ENCODE assay signal across 8 cellular contexts in genomic region chr3:172711457-172711800, GRCh38. TPM values are rescaled to one million over a fixed set of nuclear protein-coding genes. Genes with fewer than 3 reads are reported as not detected.
DNase-seq lines count a peak whose midpoint lies in the region; ATAC-seq and TF ChIP-seq lines count a peak whose summit lies in the region.

No MANE protein-coding gene starts in this region.

- peak overlapping the region; percentile 73 for H3K27ac Mint-ChIP-seq in activated CD8-positive, alpha-beta T cell treated with anti-CD3 and anti-CD28 coated beads for 36 hours

- DNase-seq in HPDE6-E6E7 (ENCODE audit: extremely low spot score) (peak; percentile 47), hepatocyte (ENCODE audit: low spot score) (peak; percentile 53), stomach (no peak), mesenteric fat pad (ENCODE audit: low spot score) (no peak)
- no peak for DNase-seq in activated CD8-positive, alpha-beta T cell treated with anti-CD3 and anti-CD28 coated beads for 36 hours

- H3K36me3 Mint-ChIP-seq in activated CD8-positive, alpha-beta T cell treated with anti-CD3 and anti-CD28 coated beads for 36 hours (ENCODE audit: low read depth), result no peaks in the 10 kb centered on the region

- peak overlapping the region; percentile 89 for H3K4me3 Mint-ChIP-seq in activated CD8-positive, alpha-beta T cell treated with anti-CD3 and anti-CD28 coated beads for 36 hours

- no peaks in the 10 kb centered on the region for H3K9me3 Mint-ChIP-seq in activated CD8-positive, alpha-beta T cell treated with anti-CD3 and anti-CD28 coated beads for 36 hours

- H3K27ac ChIP-seq in hepatocyte (peak overlapping the region; percentile 88), stomach (peak overlapping the region; percentile 67 to 96 (median 93))

- no peaks in the 10 kb centered on the region for H3K4me1 ChIP-seq in hepatocyte (ENCODE audit: insufficient read depth)
- H3K4me1 ChIP-seq in stomach, result peaks cover 14 to 47% (median 28%) of the 10 kb centered on the region in 4 donors

- H2AFZ ChIP-seq in hepatocyte, result peak overlapping the region; percentile 51

- H3K36me3 ChIP-seq in hepatocyte (replicated peaks; ENCODE audit: insufficient read depth, low read depth) (no peaks in the 10 kb centered on the region), stomach (no peaks in the 10 kb centered on the region)

- H3K4me2 ChIP-seq in hepatocyte, result peak overlapping the region; percentile 89

- TF ChIP-seq POLR2A in stomach (IDR thresholded peaks at IDR 0.05), result no peak

- CTCF ChIA-PET in activated CD8-positive, alpha-beta T cell treated with anti-CD3 and anti-CD28 coated beads for 36 hours (lab: Charles Lee), result interaction anchor here (0.6 to 3.0 kb wide), 14 partner anchors 10 to 66 kb away, joined by 3 to 21 read pairs (median 3); partner anchors contain the start of gene ECT2

- H3K27me3 ChIP-seq in hepatocyte, result no peaks in the 10 kb centered on the region
- H3K27me3 ChIP-seq in stomach, result no peaks in the 10 kb centered on the region

- no peak for TF ChIP-seq CTCF in activated CD8-positive, alpha-beta T cell treated with anti-CD3 and anti-CD28 coated beads for 36 hours (IDR thresholded peaks at IDR 0.05)
- TF ChIP-seq CTCF in hepatocyte (IDR thresholded peaks at IDR 0.05; ENCODE audit: poor library complexity) (no peak), stomach (IDR thresholded peaks at IDR 0.05) (no peak)

- H3K27me3 Mint-ChIP-seq in activated CD8-positive, alpha-beta T cell treated with anti-CD3 and anti-CD28 coated beads for 36 hours, result no peaks in the 10 kb centered on the region

- POLR2A ChIA-PET in activated CD8-positive, alpha-beta T cell treated with anti-CD3 and anti-CD28 coated beads for 36 hours (lab: Charles Lee), result interaction anchor here (1.9 kb wide), 1 partner anchor 19 kb away, joined by 6 read pairs; no protein-coding TSS in a partner anchor

- no peaks in the 10 kb centered on the region for H4K20me1 ChIP-seq in hepatocyte (ENCODE audit: insufficient read depth, poor library complexity, severe bottlenecking)

- H3K4me1 Mint-ChIP-seq in activated CD8-positive, alpha-beta T cell treated with anti-CD3 and anti-CD28 coated beads for 36 hours (ENCODE audit: low read depth), result peaks cover 19% of the 10 kb centered on the region

- H3K4me3 ChIP-seq in hepatocyte (peak overlapping the region; percentile 9), stomach (peak overlapping the region; percentile 69 to 81 (median 78))

- peaks cover 10% of the 10 kb centered on the region for H3K79me2 ChIP-seq in hepatocyte

- 45% methylated on average over 2 of the region's 2 CpGs for WGBS in hepatocyte (ENCODE audit: low lambda C conversion rate, missing lambda C conversion rate)
- 10 to 24% (median 18%) methylated on average over 2 of the region's 2 CpGs for WGBS in stomach, 5 donors

- no peak for TF ChIP-seq EP300 in stomach (IDR thresholded peaks at IDR 0.05)

- H3K9me2 ChIP-seq in hepatocyte (replicated peaks; ENCODE audit: insufficient read depth), result no peaks in the 10 kb centered on the region

- no peaks in the 10 kb centered on the region for H3K9me3 ChIP-seq in hepatocyte (ENCODE audit: low read depth)
- H3K9me3 ChIP-seq in stomach, result no peaks in the 10 kb centered on the region

- ATAC-seq in GM18517 (IDR thresholded peaks at IDR 0.05; ENCODE audit: unreplicated experiment), result peak; percentile 28
- no peak for ATAC-seq in activated CD8-positive, alpha-beta T cell treated with anti-CD3 and anti-CD28 coated beads for 36 hours
- no peak for ATAC-seq in HG03045 (IDR thresholded peaks at IDR 0.05; ENCODE audit: unreplicated experiment)
- no peak for ATAC-seq in HG03039 (IDR thresholded peaks at IDR 0.05; ENCODE audit: unreplicated experiment)

- intact Hi-C loops in activated CD8-positive, alpha-beta T cell treated with anti-CD3 and anti-CD28 coated beads for 36 hours (cut with micrococcal nuclease), result no loop called here
- intact Hi-C loops in stomach (cut with DNase I; ENCODE audit: low total_unique reads), result no loop called here

RNA-seq across cellular contexts. Expression of gene NCEH1, which starts 0.6 kb away (rescaled TPM):
- 1 to 10 TPM; 2.8 to 3.4 TPM for total RNA-seq in activated CD8-positive, alpha-beta T cell treated with anti-CD3 and anti-CD28 coated beads for 36 hours
- total RNA-seq in hepatocyte, result 10.4 and 10.5 TPM in 2 replicates
- polyA plus RNA-seq in hepatocyte, result 3.3 and 4.7 TPM in 2 replicates
- 10 to 100 TPM in 2 of 5 donors, 1 to 10 TPM in 3; 1.2 to 19.9 (median 8.0) TPM for total RNA-seq in stomach
- 1 to 10 TPM; 1.8 to 7.0 (median 3.4) TPM for polyA plus RNA-seq in stomach
- total RNA-seq in mesenteric fat pad, result 17.8 TPM

RNA-seq across cellular contexts. Expression of gene ECT2, which starts 39.1 kb away (rescaled TPM):
- total RNA-seq in activated CD8-positive, alpha-beta T cell treated with anti-CD3 and anti-CD28 coated beads for 36 hours, result 10 to 100 TPM; 27.1 to 29.8 TPM
- total RNA-seq in hepatocyte (11.2 and 16.7 TPM in 2 replicates), stomach (10 to 100 TPM in 3 of 5 donors, 1 to 10 TPM in 2; 1.2 to 28.1 (median 16.5) TPM), mesenteric fat pad (9.1 TPM)
- polyA plus RNA-seq in hepatocyte (5.7 and 9.3 TPM in 2 replicates), stomach (1 to 10 TPM; 4.7 to 9.0 (median 5.9) TPM)

Comparison
In these comparisons a context has a peak if more than half of its experiments do, and no peak if none do; other contexts are left out.
1. DNase-seq: peak in HPDE6-E6E7 (single experiment) and hepatocyte (single experiment); none in activated CD8-positive, alpha-beta T cell treated with anti-CD3 and anti-CD28 coated beads for 36 hours (single experiment), stomach (single experiment) and mesenteric fat pad (single experiment).